ENCODE assay signal across 33 cellular contexts in the genomic region with DNA sequence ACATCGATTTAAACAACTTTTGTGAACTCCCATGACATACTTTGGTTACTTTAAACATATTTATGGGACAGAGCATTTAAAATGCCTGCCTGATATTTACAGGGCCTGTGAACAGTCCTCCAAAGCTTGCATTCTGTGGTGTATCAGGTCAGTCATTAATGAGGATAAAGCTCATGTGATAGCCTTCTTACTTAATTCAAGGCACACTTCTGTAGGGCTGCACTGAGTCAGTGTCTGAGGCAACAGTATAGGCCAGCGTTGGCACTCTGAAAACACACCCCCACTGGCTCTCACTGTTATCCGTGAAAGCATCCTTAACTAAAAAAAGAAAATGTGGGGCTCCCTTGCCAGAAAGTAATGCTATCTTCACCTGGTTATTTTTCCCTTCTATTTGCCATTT.
A peak's percentile ranks its signal among the peaks of the same experiment; 100 is the strongest.
DNase-seq lines count a peak whose midpoint lies in the region; ATAC-seq, FAIRE-seq and TF ChIP-seq lines count a peak whose summit lies in the region.
"Had no signal": no experiment of that assay in that cellular context is flagged by ENCODE, and none has a peak within 500 bp of the region (broad histone marks: within the 10 kb centered on the region; RNA-seq: fewer than 3 reads in every experiment).

No MANE protein-coding gene starts in this region.

- TF ChIP-seq RAD21 in A549 (conservative IDR thresholded peaks at IDR 0.05 in 1 of 2, IDR thresholded peaks at IDR 0.05 in 1 of 2): no peak

- no peaks in the 10 kb centered on the region for H3K9me3 ChIP-seq in A549
- H3K9me3 ChIP-seq: HAP-1, heart left ventricle, MG63, mucosa of descending colon had no signal

- H3K9me3 Mint-ChIP-seq in nephron: no peaks in the 10 kb centered on the region
- H3K9me3 Mint-ChIP-seq: activated CD4-positive, alpha-beta memory T cell treated with anti-CD3 and anti-CD28 coated beads, Interleukin-2, amount 10 ng/mL, durations not matched to agents 7 days and 5 days; natural killer cell; stimulated activated naive B cell treated with anti-CD40 and anti-IgM and Interleukin-4, amounts not matched to agents 10 μg/mL and 1 μg/mL and 100 μg/mL, for 72 hours had no signal

- ATAC-seq in A549 (peak in 1 of 2 experiments; percentile 61; a peak in 2 of 6 replicates), esophagus mucosa (no peak)
- ATAC-seq: mucosa of descending colon; natural killer cell; Panc1; stimulated activated naive B cell treated with anti-CD40 and anti-IgM and Interleukin-4, amounts not matched to agents 10 μg/mL and 1 μg/mL and 100 μg/mL, for 72 hours had no signal

- no peak for FAIRE-seq in A549 (lab: Jason Lieb, UNC)
- FAIRE-seq: A204.1, GM12891, keratinocyte had no signal

- H3K27ac ChIP-seq in A549: peak overlapping the region in 1 of 2 experiments; percentile 32; a peak in 1 of 6 replicates
- H3K27ac ChIP-seq: brain microvascular endothelial cell, heart left ventricle, HL-60, skin epidermis had no signal

- no peaks in the 10 kb centered on the region for H3K27me3 Mint-ChIP-seq in nephron (ENCODE audit: low read depth)
- H3K27me3 Mint-ChIP-seq: activated CD4-positive, alpha-beta memory T cell treated with anti-CD3 and anti-CD28 coated beads, Interleukin-2, amount 10 ng/mL, durations not matched to agents 7 days and 5 days; stimulated activated naive B cell treated with anti-CD40 and anti-IgM and Interleukin-4, amounts not matched to agents 10 μg/mL and 1 μg/mL and 100 μg/mL, for 72 hours had no signal

- CTCF ChIA-PET in A549 (lab: Yijun Ruan, JAX): no interaction called here

- H3K27ac Mint-ChIP-seq in nephron: peak overlapping the region; percentile 8 to 82 (median 72)
- H3K27ac Mint-ChIP-seq: activated CD4-positive, alpha-beta memory T cell treated with anti-CD3 and anti-CD28 coated beads, Interleukin-2, amount 10 ng/mL, durations not matched to agents 7 days and 5 days; B cell; CD8-positive, alpha-beta memory T cell; natural killer cell; stimulated activated naive B cell treated with anti-CD40 and anti-IgM and Interleukin-4, amounts not matched to agents 10 μg/mL and 1 μg/mL and 100 μg/mL, for 72 hours had no signal

- TF ChIP-seq EP300 in A549 (IDR thresholded peaks at IDR 0.05): no peak

- H3K4me3 ChIP-seq in A549: no peak overlapping the region
- H3K4me3 ChIP-seq in fibroblast of the aortic adventitia (ENCODE audit: low read depth, low read length): no peak overlapping the region
- H3K4me3 ChIP-seq: HAP-1, heart left ventricle, lung, MG63, mucosa of descending colon, skin epidermis had no signal

- peaks cover 48% of the 10 kb centered on the region for H3K4me1 Mint-ChIP-seq in nephron
- H3K4me1 Mint-ChIP-seq: CD8-positive, alpha-beta memory T cell; natural killer cell had no signal

- peak overlapping the region; percentile 39 for H3K4me2 ChIP-seq in A549

- 36% methylated on average over 3 of the region's 3 CpGs for WGBS in A549 (ENCODE audit: missing lambda C conversion rate)

- H3K4me1 ChIP-seq in A549: peaks cover 51% of the 10 kb centered on the region

- TF ChIP-seq CTCF in A549 (IDR thresholded peaks at IDR 0.05): no peak
- no peak for TF ChIP-seq CTCF in fibroblast of the aortic adventitia (IDR thresholded peaks at IDR 0.05; ENCODE audit: insufficient read depth, low read length)
- TF ChIP-seq CTCF in nephron (IDR thresholded peaks at IDR 0.05; ENCODE audit: unreplicated experiment in 3 of 3): no peak

- TF ChIP-seq POLR2A in A549 (IDR thresholded peaks at IDR 0.05; ENCODE audit: low read length): no peak

- POLR2A ChIA-PET in A549 (lab: Yijun Ruan, JAX): no interaction called here

- H3K36me3 Mint-ChIP-seq in nephron (ENCODE audit: low read depth): peaks cover 9% of the 10 kb centered on the region
- H3K36me3 Mint-ChIP-seq: natural killer cell; stimulated activated naive B cell treated with anti-CD40 and anti-IgM and Interleukin-4, amounts not matched to agents 10 μg/mL and 1 μg/mL and 100 μg/mL, for 72 hours had no signal

- H3K4me3 Mint-ChIP-seq in nephron: no peak overlapping the region
- H3K4me3 Mint-ChIP-seq: activated CD4-positive, alpha-beta memory T cell treated with anti-CD3 and anti-CD28 coated beads, Interleukin-2, amount 10 ng/mL, durations not matched to agents 7 days and 5 days; B cell; CD8-positive, alpha-beta memory T cell; natural killer cell; stimulated activated naive B cell treated with anti-CD40 and anti-IgM and Interleukin-4, amounts not matched to agents 10 μg/mL and 1 μg/mL and 100 μg/mL, for 72 hours had no signal

- no peak for DNase-seq in A549 (ENCODE audit: low read depth in 1 of 2, low spot score in 1 of 2)
- DNase-seq in NCI-H82 treated with DMSO at 0.1 percent for 48 hours (lab: John Stamatoyannopoulos, UW; ENCODE audit: unreplicated experiment): peak; percentile 30
- DNase-seq in fibroblast of the aortic adventitia (ENCODE audit: low read depth): peak; percentile 31
- DNase-seq in GF-D8 (lab: John Stamatoyannopoulos, UW): no peak
- DNase-seq in anterior cingulate cortex (lab: John Stamatoyannopoulos, UW): no peak
- DNase-seq in medulla oblongata (ENCODE audit: extremely low spot score): no peak
- DNase-seq: activated CD4-positive, alpha-beta memory T cell treated with anti-CD3 and anti-CD28 coated beads, Interleukin-2, amount 10 ng/mL, durations not matched to agents 7 days and 5 days; activated CD4-positive, CD25-positive, alpha-beta regulatory T cell treated with anti-CD3 and anti-CD28 coated beads, Interleukin-2, amount 50 U/mL, for 72 hours; activated CD8-positive, alpha-beta memory T cell treated with anti-CD3 and anti-CD28 coated beads, Interleukin-2, amount 50 U/mL, for 4 hours; activated naive CD4-positive, alpha-beta T cell treated with Interleukin-2 at 50 U/mL for 16 hours; brain microvascular endothelial cell; CD8-positive, alpha-beta memory T cell; heart left ventricle; KG1; MG63; mucosa of descending colon; natural killer cell; NCI-H1105 treated with DMSO at 0.1 percent for 48 hours; NCI-H1930; NCI-H526; SHP77 treated with DMSO at 0.1 percent for 48 hours; stimulated activated naive B cell treated with anti-CD40 and anti-IgM and Interleukin-4, amounts not matched to agents 10 μg/mL and 1 μg/mL and 100 μg/mL, for 72 hours had no signal

TF ChIP-seq in A549, 52 proteins besides CTCF, POLR2A, EP300 and RAD21:
- TF ChIP-seq HDAC2 (IDR thresholded peaks at IDR 0.05) (no peak), POLR2AphosphoS2 (conservative IDR thresholded peaks at IDR 0.05; ENCODE audit: low read length) (no peak), KDM1A (IDR thresholded peaks at IDR 0.05; ENCODE audit: low read depth) (no peak), HMGXB4 (CRISPR knock-in tag; IDR thresholded peaks at IDR 0.05; ENCODE audit: borderline replicate concordance) (no peak), NFE2L2 (conservative IDR thresholded peaks at IDR 0.05; ENCODE audit: low read length) (no peak), TP53 (CRISPR knock-in tag; IDR thresholded peaks at IDR 0.05) (no peak), EHF (CRISPR knock-in tag; IDR thresholded peaks at IDR 0.05) (no peak), RFX5 (IDR thresholded peaks at IDR 0.05) (no peak), CBX8 (IDR thresholded peaks at IDR 0.05) (no peak), ZNF302 (CRISPR knock-in tag; IDR thresholded peaks at IDR 0.05) (no peak), SMC3 (IDR thresholded peaks at IDR 0.05) (no peak), ELK1 (IDR thresholded peaks at IDR 0.05; ENCODE audit: low read depth, low read length) (no peak), RCOR1 (IDR thresholded peaks at IDR 0.05; ENCODE audit: low read depth, low read length) (no peak), RNF2 (IDR thresholded peaks at IDR 0.05; ENCODE audit: borderline replicate concordance, low read depth) (no peak), ZC3H11A (IDR thresholded peaks at IDR 0.05) (no peak), EHMT2 (IDR thresholded peaks at IDR 0.05; ENCODE audit: low read depth) (no peak), SREBF2 (IDR thresholded peaks at IDR 0.05) (no peak)

Comparison
In these comparisons a context has a peak if more than half of its experiments do, and no peak if none do; other contexts are left out.
1. DNase-seq: peak in NCI-H82 treated with DMSO at 0.1 percent for 48 hours (single experiment) and fibroblast of the aortic adventitia (single experiment); none in A549 (0 of 2), GF-D8 (single experiment), anterior cingulate cortex (0 of 58) and medulla oblongata (single experiment).